Comparison of ENCODE assay signal across 8 cellular contexts in genomic region chr1:203038891-203039608, GRCh38. TPM values are rescaled to one million over a fixed set of nuclear protein-coding genes. Genes with fewer than 3 reads are reported as not detected.
DNase-seq lines count a peak whose midpoint lies in the region; ATAC-seq and TF ChIP-seq lines count a peak whose summit lies in the region.

No MANE protein-coding gene starts in this region.

- no peak overlapping the region for H3K27ac Mint-ChIP-seq in CD4-positive, alpha-beta T cell

- in situ Hi-C loops in HAP-1 (cut with MboI; ENCODE audit: low sequenced_read_pairs) = loop anchor here (5.0 kb wide), 1 partner anchor 178 kb away; no protein-coding TSS in a partner anchor

- H3K27me3 Mint-ChIP-seq in CD4-positive, alpha-beta T cell = peaks cover 6% of the 10 kb centered on the region

- POLR2A ChIA-PET in CD4-positive, alpha-beta T cell (lab: Charles Lee) = interaction anchor here (1.3 to 2.4 kb wide), 2 partner anchors 12 to 228 kb away, joined by 8 to 10 read pairs; partner anchors contain the start of gene PPFIA4

- peak; percentile 81 for TF ChIP-seq CTCF in CD4-positive, alpha-beta T cell (IDR thresholded peaks at IDR 0.05)
- peak; percentile 76 for TF ChIP-seq CTCF in lung (IDR thresholded peaks at IDR 0.05; ENCODE audit: control extremely low read depth, extremely low read depth)

- H3K4me3 ChIP-seq in HAP-1 (no peak overlapping the region), lung (no peak overlapping the region)

- CTCF ChIA-PET in CD4-positive, alpha-beta T cell (lab: Charles Lee) = interaction anchor here (0.6 to 2.2 kb wide), 9 partner anchors 9 to 234 kb away, joined by 3 to 25 read pairs (median 4); partner anchors contain the start of genes PPFIA4 and TMEM183A

- H3K36me3 ChIP-seq in HAP-1 (replicated peaks) (no peaks in the 10 kb centered on the region), lung (ENCODE audit: control insufficient read depth in 2 of 2, insufficient read depth in 2 of 2, low read length in 2 of 2) (no peaks in the 10 kb centered on the region)

- intact Hi-C loops in CD4-positive, alpha-beta T cell (cut with DNase I, micrococcal nuclease) = loop anchor here in 1 of 2 experiments (1.0 to 5.0 kb wide), 4 partner anchors 132 to 298 kb away; no protein-coding TSS in a partner anchor

- peak; percentile 39 to 69 (median 48) for DNase-seq in CD4-positive, alpha-beta T cell
- DNase-seq in HAP-1 (ENCODE audit: low spot score in 2 of 2) (peak; percentile 74 to 86), NCI-H446 (lab: John Stamatoyannopoulos, UW) (peak; percentile 60 to 79), dermis blood vessel endothelial cell (peak; percentile 80), lung (ENCODE audit: low spot score) (peak; percentile 72), NK-92 (lab: John Stamatoyannopoulos, UW; ENCODE audit: unreplicated experiment) (no peak)
- peak; percentile 59 for DNase-seq in activated CD4-positive, alpha-beta T cell treated with anti-CD3 and anti-CD28 coated beads, Interleukin-2, amount 50 U/mL, for 1 hour
- peak; percentile 49 for DNase-seq in stimulated activated CD8-positive, alpha-beta memory T cell treated with anti-CD3 and anti-CD28 coated beads, Interleukin-15, amount 100 ng/mL, for 1 hour (ENCODE audit: low read depth)

- H3K4me3 Mint-ChIP-seq in CD4-positive, alpha-beta T cell = no peak overlapping the region

- 52 to 58% methylated on average over 22 of the region's 22 CpGs for WGBS in lung, 2 donors

- no peak overlapping the region for H3K27ac ChIP-seq in CD4-positive, alpha-beta T cell (ENCODE audit: low read depth, low read length)
- H3K27ac ChIP-seq in lung (ENCODE audit: low read depth in 1 of 2, low read length in 1 of 2) = peak overlapping the region in 1 of 2 donors; percentile 73

- no peaks in the 10 kb centered on the region for H3K9me3 ChIP-seq in CD4-positive, alpha-beta T cell (ENCODE audit: control insufficient read depth, low read length)
- H3K9me3 ChIP-seq in HAP-1 (no peaks in the 10 kb centered on the region), lung (ENCODE audit: control insufficient read depth in 2 of 2, insufficient read depth in 1 of 2, low read length in 1 of 2) (peaks cover 0 to 2% of the 10 kb centered on the region in 2 donors)

- no peaks in the 10 kb centered on the region for H3K9me3 Mint-ChIP-seq in CD4-positive, alpha-beta T cell

- H3K27me3 ChIP-seq in CD4-positive, alpha-beta T cell (ENCODE audit: control insufficient read depth, insufficient read depth, low read length) = peaks cover 4% of the 10 kb centered on the region
- H3K27me3 ChIP-seq in HAP-1 (ENCODE audit: low read depth) = no peaks in the 10 kb centered on the region
- no peaks in the 10 kb centered on the region for H3K27me3 ChIP-seq in lung (ENCODE audit: control insufficient read depth, insufficient read depth)

- H3K4me1 Mint-ChIP-seq in CD4-positive, alpha-beta T cell (ENCODE audit: low read depth) = no peaks in the 10 kb centered on the region

- peak; percentile 94 for ATAC-seq in CD4-positive, alpha-beta T cell (ENCODE audit: poor library complexity)
- peak; percentile 70 for ATAC-seq in lung (ENCODE audit: insufficient read depth, low FRiP score)

- no peaks in the 10 kb centered on the region for H3K36me3 Mint-ChIP-seq in CD4-positive, alpha-beta T cell (ENCODE audit: low read depth)

- H3K4me1 ChIP-seq in HAP-1 (no peaks in the 10 kb centered on the region), lung (ENCODE audit: control insufficient read depth in 2 of 2, insufficient read depth in 2 of 2, low read length in 2 of 2) (peaks cover 0 to 3% of the 10 kb centered on the region in 2 donors)

RNA-seq across cellular contexts. Expression of gene PPFIA4, which starts 12.8 kb away (rescaled TPM):
- total RNA-seq in CD4-positive, alpha-beta T cell = under 1 TPM; 0.93 to 0.98 TPM
- 0.14 and 0.17 TPM in 2 replicates for total RNA-seq in dermis blood vessel endothelial cell
- total RNA-seq in lung = 1 to 10 TPM; 1.3 to 5.1 TPM
- polyA plus RNA-seq in lung = under 1 TPM; 0.30 to 0.64 TPM

RNA-seq across cellular contexts. Expression of gene TMEM183A, which starts 31.9 kb away (rescaled TPM):
- 100 to 1,000 TPM; 187 to 194 TPM for total RNA-seq in CD4-positive, alpha-beta T cell
- total RNA-seq in dermis blood vessel endothelial cell (95.8 and 124 TPM in 2 replicates), lung (10 to 100 TPM; 55.5 to 63.9 TPM)
- polyA plus RNA-seq in lung = 10 to 100 TPM; 29.4 to 47.9 TPM

RNA-seq across cellular contexts. Expression of gene MYOG, which starts 46.8 kb away (rescaled TPM):
- not detected for total RNA-seq in CD4-positive, alpha-beta T cell
- total RNA-seq in dermis blood vessel endothelial cell (not detected in 2 replicates), lung (not detected)
- not detected for polyA plus RNA-seq in lung
